Comparison of ENCODE assay signal across 17 cellular contexts in genomic region chrX:50613846-50614245, GRCh38.
"Had no signal": no experiment of that assay in that cellular context is flagged by ENCODE, and none has a peak within 500 bp of the region (broad histone marks: within the 10 kb centered on the region; RNA-seq: fewer than 3 reads in every experiment).

No MANE protein-coding gene starts in this region.

- H3K36me3 ChIP-seq: left lung, neutrophil, suprapubic skin had no signal

- H3K9me3 ChIP-seq: left lung, neutrophil, suprapubic skin had no signal

- H3K4me3 ChIP-seq: coronary artery, left lung, SK-N-MC, suprapubic skin had no signal

- H3K27me3 ChIP-seq: left lung, neutrophil, suprapubic skin had no signal

- H3K9ac ChIP-seq: parathyroid adenoma had no signal

- H3K79me2 ChIP-seq: parathyroid adenoma had no signal

- H2AFZ ChIP-seq: parathyroid adenoma had no signal

- H3K4me1 ChIP-seq: left lung, parathyroid adenoma, suprapubic skin had no signal

- H3K27ac ChIP-seq: coronary artery, left lung, neutrophil, parathyroid adenoma, SK-N-MC, suprapubic skin had no signal

- DNase-seq: activated CD4-positive, alpha-beta T cell treated with anti-CD3 and anti-CD28 coated beads for 1 hour; activated CD4-positive, alpha-beta T cell treated with anti-CD3 and anti-CD28 coated beads, Interleukin-2, amount 50 U/mL, for 4 hours; activated naive CD4-positive, alpha-beta T cell treated with Interleukin-2 at 50 U/mL for 16 hours; activated T-cell treated with anti-CD3 and anti-CD28 coated beads for 4 hours; aorta; effector CD8-positive, alpha-beta T cell; left lung; mesenchymal stem cell; naive thymus-derived CD8-positive, alpha-beta T cell; T-cell; T-helper 9 cell; trophoblast cell had no signal
